26 cellular contexts compared by ENCODE assay signal in the genomic region with DNA sequence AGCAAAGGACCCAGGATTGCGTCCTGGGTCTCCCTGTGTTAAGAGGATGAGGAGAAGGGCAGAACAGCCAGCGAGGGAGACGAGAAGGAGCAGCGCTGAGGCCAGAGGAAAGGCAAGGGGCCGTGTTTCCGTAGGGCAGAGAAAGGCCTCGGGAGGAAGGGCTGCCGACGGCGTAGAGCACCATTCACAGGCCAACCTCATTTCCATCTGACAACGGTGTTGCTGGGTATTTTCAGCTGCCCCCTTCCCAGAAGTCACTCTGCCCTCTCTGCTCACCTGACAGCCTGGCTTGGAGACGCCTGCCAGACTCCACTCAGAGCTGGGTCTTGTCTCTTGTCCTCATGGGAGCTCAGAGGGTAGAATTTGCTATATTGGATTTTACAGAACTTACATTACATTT. TPM values are rescaled to one million over a fixed set of nuclear protein-coding genes. Genes with fewer than 3 reads are reported as not detected.
A peak's percentile ranks its signal among the peaks of the same experiment; 100 is the strongest.
DNase-seq lines count a peak whose midpoint lies in the region; ATAC-seq and TF ChIP-seq lines count a peak whose summit lies in the region.
"Had no signal": no experiment of that assay in that cellular context is flagged by ENCODE, and none has a peak within 500 bp of the region (broad histone marks: within the 10 kb centered on the region; RNA-seq: fewer than 3 reads in every experiment).

No MANE protein-coding gene starts in this region.

- no peak overlapping the region for H2BK5ac ChIP-seq in H9 (ENCODE audit: insufficient read length, low read length)

- no peak for DNase-seq in activated naive CD4-positive, alpha-beta T cell treated with Interleukin-2 at 50 U/mL for 16 hours
- DNase-seq in left ventricle myocardium superior: no peak
- no peak for DNase-seq in cardiac septum (ENCODE audit: low spot score)
- no peak for DNase-seq in H9
- DNase-seq in stimulated activated effector memory CD8-positive, alpha-beta T cell treated with anti-CD3 and anti-CD28 coated beads, Interleukin-12 subunit alpha, Interleukin-12 subunit beta, amount 100 ng/mL, for 72 hours (ENCODE audit: low spot score in 2 of 2): no peak
- no peak for DNase-seq in GDM1 (lab: John Stamatoyannopoulos, UW)
- no peak for DNase-seq in pons (ENCODE audit: low spot score)
- DNase-seq: GM23248, HFFc6, Karpas-422, NCI-H1092, NCI-H1417 treated with DMSO at 0.1 percent for 48 hours, NCI-H1694 treated with DMSO at 0.1 percent for 48 hours, NCI-H2081, NCI-H2227 treated with DMSO at 0.1 percent for 48 hours, NCI-H69, SIG-M5 had no signal

- H3T11ph ChIP-seq in H9 (ENCODE audit: low read length): no peak overlapping the region

- H4K91ac ChIP-seq in H9 (ENCODE audit: insufficient read length, low read depth, low read length): no peak overlapping the region

- no peak overlapping the region for H2BK20ac ChIP-seq in H9 (ENCODE audit: low read depth, low read length, poor library complexity, severe bottlenecking)

- peak; percentile 64 for ATAC-seq in left ventricle myocardium superior
- ATAC-seq in stimulated activated effector memory CD8-positive, alpha-beta T cell treated with anti-CD3 and anti-CD28 coated beads, Interleukin-12 subunit alpha, Interleukin-12 subunit beta, amount 100 ng/mL, for 72 hours: no peak
- ATAC-seq: GM12878, HepG2, Panc1 had no signal

- peak overlapping the region; percentile 25 for H3K27ac Mint-ChIP-seq in activated naive CD4-positive, alpha-beta T cell treated with anti-CD3 and anti-CD28 coated beads, Interleukin-2, amount 50 U/mL, for 24 hours
- peak overlapping the region in 2 of 3 experiments; percentile 52 to 54; a peak in 2 of 7 replicates for H3K27ac Mint-ChIP-seq in H9
- peak overlapping the region; percentile 18 for H3K27ac Mint-ChIP-seq in stimulated activated effector memory CD8-positive, alpha-beta T cell treated with anti-CD3 and anti-CD28 coated beads, Interleukin-12 subunit alpha, Interleukin-12 subunit beta, amount 100 ng/mL, for 72 hours
- H3K27ac Mint-ChIP-seq: B cell, HFFc6 had no signal

- H3K36me3 Mint-ChIP-seq in activated naive CD4-positive, alpha-beta T cell treated with anti-CD3 and anti-CD28 coated beads, Interleukin-2, amount 50 U/mL, for 24 hours: peaks cover 29% of the 10 kb centered on the region
- peaks cover 7 to 43% (median 38%) of the 10 kb centered on the region in 3 experiments; a peak in 6 of 7 replicates for H3K36me3 Mint-ChIP-seq in H9 (ENCODE audit: insufficient read depth in 1 of 3, low read depth in 3 of 3)
- peaks cover 94% of the 10 kb centered on the region for H3K36me3 Mint-ChIP-seq in stimulated activated effector memory CD8-positive, alpha-beta T cell treated with anti-CD3 and anti-CD28 coated beads, Interleukin-12 subunit alpha, Interleukin-12 subunit beta, amount 100 ng/mL, for 72 hours

- no peak overlapping the region for H2AFZ ChIP-seq in H9 (ENCODE audit: low read length)
- H2AFZ ChIP-seq: GM23248 had no signal

- H4K20me1 ChIP-seq in H9 (ENCODE audit: control insufficient read depth, insufficient read depth, insufficient read length): no peaks in the 10 kb centered on the region

- H3K18ac ChIP-seq in H9 (ENCODE audit: insufficient read length, low read depth, low read length): no peak overlapping the region

- H3K4me3 Mint-ChIP-seq in activated naive CD4-positive, alpha-beta T cell treated with anti-CD3 and anti-CD28 coated beads, Interleukin-2, amount 50 U/mL, for 24 hours: no peak overlapping the region
- no peak overlapping the region for H3K4me3 Mint-ChIP-seq in H9
- no peak overlapping the region for H3K4me3 Mint-ChIP-seq in stimulated activated effector memory CD8-positive, alpha-beta T cell treated with anti-CD3 and anti-CD28 coated beads, Interleukin-12 subunit alpha, Interleukin-12 subunit beta, amount 100 ng/mL, for 72 hours
- H3K4me3 Mint-ChIP-seq: B cell, HFFc6 had no signal

- H4K5ac ChIP-seq in H9 (ENCODE audit: insufficient read length, low read depth, low read length): no peak overlapping the region

- no peak overlapping the region for H2BK12ac ChIP-seq in H9 (ENCODE audit: insufficient read length, low read depth, low read length)

- no peak overlapping the region for H2BK120ac ChIP-seq in H9 (ENCODE audit: low read depth, low read length, poor library complexity, severe bottlenecking)

- H3K27me3 Mint-ChIP-seq in activated naive CD4-positive, alpha-beta T cell treated with anti-CD3 and anti-CD28 coated beads, Interleukin-2, amount 50 U/mL, for 24 hours: no peaks in the 10 kb centered on the region
- no peaks in the 10 kb centered on the region for H3K27me3 Mint-ChIP-seq in H9 (ENCODE audit: low read depth)
- H3K27me3 Mint-ChIP-seq: B cell had no signal

- no peak overlapping the region for H3K14ac ChIP-seq in H9 (ENCODE audit: insufficient read depth, low read length)

- no peaks in the 10 kb centered on the region for H3K4me1 ChIP-seq in H9 (ENCODE audit: insufficient read depth, low read length)
- H3K4me1 ChIP-seq: HAP-1 had no signal

- H3K23ac ChIP-seq in H9 (ENCODE audit: insufficient read length, low read depth, low read length): no peak overlapping the region

- no peak overlapping the region for H2AK5ac ChIP-seq in H9 (ENCODE audit: insufficient read length, low read length)

- H2BK15ac ChIP-seq in H9 (ENCODE audit: low read depth, low read length): no peak overlapping the region

- no peak overlapping the region for H3K9ac ChIP-seq in H9 (ENCODE audit: extremely low read depth, insufficient read length, low read length)
- H3K9ac ChIP-seq: GM23248 had no signal

- H3K79me2 ChIP-seq in H9 (ENCODE audit: insufficient read depth, low read length): no peaks in the 10 kb centered on the region

- no peak overlapping the region for H3K56ac ChIP-seq in H9 (ENCODE audit: insufficient read length, low read depth, low read length)

- H3K9me3 ChIP-seq in H9 (ENCODE audit: control insufficient read depth, low read depth, low read length): no peaks in the 10 kb centered on the region
- H3K9me3 ChIP-seq: HAP-1 had no signal

- no peak for TF ChIP-seq CTCF in H9 (conservative IDR thresholded peaks at IDR 0.05)

- no peak overlapping the region for H4K8ac ChIP-seq in H9 (replicated peaks; ENCODE audit: insufficient read length, low read depth, low read length)

- H3K27me3 ChIP-seq in H9 (ENCODE audit: insufficient read depth, low read length): no peaks in the 10 kb centered on the region

- intact Hi-C loops in left ventricle myocardium superior (cut with micrococcal nuclease) (no loop called here), cardiac septum (cut with DNase I) (no loop called here)

- no peak overlapping the region for H3K27ac ChIP-seq in H9 (ENCODE audit: insufficient read length, low read depth, low read length)
- H3K27ac ChIP-seq: C4-2B, GM23248, RWPE1 had no signal

- H3K23me2 ChIP-seq in H9 (ENCODE audit: insufficient read length, low read depth, low read length, poor library complexity, severe bottlenecking): no peaks in the 10 kb centered on the region

- no CpG with 5 or more reads among the region's 12 CpGs for WGBS in H9 (ENCODE audit: extremely low coverage, insufficient read length, low lambda C conversion rate)

- H3K79me1 ChIP-seq in H9 (ENCODE audit: insufficient read depth, low read depth, low read length, poor library complexity, severe bottlenecking): no peaks in the 10 kb centered on the region

- no peaks in the 10 kb centered on the region for H3K9me3 Mint-ChIP-seq in activated naive CD4-positive, alpha-beta T cell treated with anti-CD3 and anti-CD28 coated beads, Interleukin-2, amount 50 U/mL, for 24 hours
- no peaks in the 10 kb centered on the region for H3K9me3 Mint-ChIP-seq in H9
- no peaks in the 10 kb centered on the region for H3K9me3 Mint-ChIP-seq in stimulated activated effector memory CD8-positive, alpha-beta T cell treated with anti-CD3 and anti-CD28 coated beads, Interleukin-12 subunit alpha, Interleukin-12 subunit beta, amount 100 ng/mL, for 72 hours
- H3K9me3 Mint-ChIP-seq: HFFc6 had no signal

- no peak overlapping the region for H3K4me2 ChIP-seq in H9 (ENCODE audit: insufficient read depth, insufficient read length, low read length)

- H3K4me1 Mint-ChIP-seq in activated naive CD4-positive, alpha-beta T cell treated with anti-CD3 and anti-CD28 coated beads, Interleukin-2, amount 50 U/mL, for 24 hours: peaks cover 21% of the 10 kb centered on the region
- H3K4me1 Mint-ChIP-seq in H9: no peaks in the 10 kb centered on the region
- peaks cover 38% of the 10 kb centered on the region for H3K4me1 Mint-ChIP-seq in stimulated activated effector memory CD8-positive, alpha-beta T cell treated with anti-CD3 and anti-CD28 coated beads, Interleukin-12 subunit alpha, Interleukin-12 subunit beta, amount 100 ng/mL, for 72 hours
- H3K4me1 Mint-ChIP-seq: B cell had no signal

- no peak overlapping the region for H3K4ac ChIP-seq in H9 (ENCODE audit: low read depth, low read length)

RNA-seq across cellular contexts. Expression of a gene that starts 51.4 kb away (rescaled TPM):
- 0.35 TPM for total RNA-seq in left ventricle myocardium superior
- total RNA-seq in cardiac septum: 3.4 TPM
- total RNA-seq in H9 (2021): 0.07 and 0.33 TPM in 2 replicates
- total RNA-seq: HepG2, NCI-H460 had no signal
